ENCODE assay signal across 1 cellular context in genomic region chr3:183885766-183886165, GRCh38.
TF ChIP-seq lines count a peak whose summit lies in the region.

No MANE protein-coding gene starts in this region.

TF ChIP-seq in HCT116, 20 proteins besides CTCF, POLR2A, EP300 and RAD21 (continued from another document):
- TF ChIP-seq, protein P1, sequence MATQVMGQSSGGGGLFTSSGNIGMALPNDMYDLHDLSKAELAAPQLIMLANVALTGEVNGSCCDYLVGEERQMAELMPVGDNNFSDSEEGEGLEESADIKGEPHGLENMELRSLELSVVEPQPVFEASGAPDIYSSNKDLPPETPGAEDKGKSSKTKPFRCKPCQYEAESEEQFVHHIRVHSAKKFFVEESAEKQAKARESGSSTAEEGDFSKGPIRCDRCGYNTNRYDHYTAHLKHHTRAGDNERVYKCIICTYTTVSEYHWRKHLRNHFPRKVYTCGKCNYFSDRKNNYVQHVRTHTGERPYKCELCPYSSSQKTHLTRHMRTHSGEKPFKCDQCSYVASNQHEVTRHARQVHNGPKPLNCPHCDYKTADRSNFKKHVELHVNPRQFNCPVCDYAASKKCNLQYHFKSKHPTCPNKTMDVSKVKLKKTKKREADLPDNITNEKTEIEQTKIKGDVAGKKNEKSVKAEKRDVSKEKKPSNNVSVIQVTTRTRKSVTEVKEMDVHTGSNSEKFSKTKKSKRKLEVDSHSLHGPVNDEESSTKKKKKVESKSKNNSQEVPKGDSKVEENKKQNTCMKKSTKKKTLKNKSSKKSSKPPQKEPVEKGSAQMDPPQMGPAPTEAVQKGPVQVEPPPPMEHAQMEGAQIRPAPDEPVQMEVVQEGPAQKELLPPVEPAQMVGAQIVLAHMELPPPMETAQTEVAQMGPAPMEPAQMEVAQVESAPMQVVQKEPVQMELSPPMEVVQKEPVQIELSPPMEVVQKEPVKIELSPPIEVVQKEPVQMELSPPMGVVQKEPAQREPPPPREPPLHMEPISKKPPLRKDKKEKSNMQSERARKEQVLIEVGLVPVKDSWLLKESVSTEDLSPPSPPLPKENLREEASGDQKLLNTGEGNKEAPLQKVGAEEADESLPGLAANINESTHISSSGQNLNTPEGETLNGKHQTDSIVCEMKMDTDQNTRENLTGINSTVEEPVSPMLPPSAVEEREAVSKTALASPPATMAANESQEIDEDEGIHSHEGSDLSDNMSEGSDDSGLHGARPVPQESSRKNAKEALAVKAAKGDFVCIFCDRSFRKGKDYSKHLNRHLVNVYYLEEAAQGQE (IDR thresholded peaks at IDR 0.05; ENCODE audit: low read depth), result no peak
- TF ChIP-seq SP1 (IDR thresholded peaks at IDR 0.05; ENCODE audit: low read depth) (no peak), FOSL1 (IDR thresholded peaks at IDR 0.05; ENCODE audit: low read depth) (no peak), ZNF274 (IDR thresholded peaks at IDR 0.05; ENCODE audit: low read depth, low read length) (no peak), YY1 (IDR thresholded peaks at IDR 0.05; ENCODE audit: extremely low read depth, insufficient replicate concordance, low read depth, low read length) (no peak), ZBTB33 (IDR thresholded peaks at IDR 0.05; ENCODE audit: extremely low read depth, insufficient replicate concordance, low read length) (no peak)
